In genomic region chr6:7671076-7671475, GRCh38 we compare ENCODE assay signal across 15 cellular contexts.
DNase-seq lines count a peak whose midpoint lies in the region; ATAC-seq and TF ChIP-seq lines count a peak whose summit lies in the region.
"Had no signal": no experiment of that assay in that cellular context is flagged by ENCODE, and none has a peak within 500 bp of the region (broad histone marks: within the 10 kb centered on the region; RNA-seq: fewer than 3 reads in every experiment).

No MANE protein-coding gene starts in this region.

- H3K9me3 ChIP-seq in tibial artery, result no peaks in the 10 kb centered on the region

- DNase-seq in AG09309 (ENCODE audit: low read depth), result peak; percentile 18
- peak; percentile 58 for DNase-seq in HS-5 (ENCODE audit: low read depth)
- peak; percentile 20 for DNase-seq in astrocyte of the spinal cord (ENCODE audit: low read depth, low spot score)
- peak; percentile 68 for DNase-seq in hepatic stellate cell (ENCODE audit: low spot score)
- DNase-seq in SKM-1 (lab: John Stamatoyannopoulos, UW; ENCODE audit: unreplicated experiment), result no peak
- DNase-seq in SIG-M5 (lab: John Stamatoyannopoulos, UW), result no peak
- DNase-seq in tibial artery, result no peak
- DNase-seq: activated CD4-positive, alpha-beta T cell treated with anti-CD3 and anti-CD28 coated beads, Interleukin-2, amount 50 U/mL, for 4 hours; activated T-cell treated with anti-CD3 and anti-CD28 coated beads, Interleukin-2, amount 50 U/mL, for 1 hour; effector memory CD8-positive, alpha-beta T cell; NCI-H2081; NCI-H526 treated with DMSO at 0.1 percent for 48 hours had no signal

- H3K4me3 ChIP-seq in AG09309 (ENCODE audit: control insufficient read depth, low read depth, low read length), result no peak overlapping the region
- H3K4me3 ChIP-seq in astrocyte of the spinal cord (ENCODE audit: low read depth, low read length), result no peak overlapping the region
- no peak overlapping the region for H3K4me3 ChIP-seq in tibial artery
- H3K4me3 ChIP-seq: neural progenitor cell had no signal

- H3K36me3 ChIP-seq in tibial artery, result no peaks in the 10 kb centered on the region
- H3K36me3 ChIP-seq: neural progenitor cell had no signal

- intact Hi-C loops in tibial artery (cut with DNase I; ENCODE audit: low total_unique reads), result no loop called here

- TF ChIP-seq CTCF in AG09309 (IDR thresholded peaks at IDR 0.05; ENCODE audit: control insufficient read depth, insufficient read depth, low read depth, low read length, missing control alignments) (no peak), astrocyte of the spinal cord (IDR thresholded peaks at IDR 0.05; ENCODE audit: low read depth, low read length) (no peak), tibial artery (IDR thresholded peaks at IDR 0.05) (no peak)

- H3K27ac ChIP-seq in tibial artery, result no peak overlapping the region
- H3K27ac ChIP-seq: neural progenitor cell had no signal

- in situ Hi-C loops in astrocyte of the spinal cord (cut with HindIII; ENCODE audit: low sequenced_read_pairs), result no loop called here

- H3K4me1 ChIP-seq in tibial artery, result peaks cover 0 to 7% (median 3%) of the 10 kb centered on the region in 4 donors
- H3K4me1 ChIP-seq: neural progenitor cell had no signal

- ATAC-seq in GM21447 (IDR thresholded peaks at IDR 0.05; ENCODE audit: unreplicated experiment), result no peak
- ATAC-seq: effector memory CD8-positive, alpha-beta T cell; SK-N-SH treated with all-trans-retinoic acid at 6 μM for 48 hours had no signal

- H3K27me3 ChIP-seq in tibial artery, result peaks cover 0 to 5% of the 10 kb centered on the region in 2 donors

Comparison
In these comparisons a context has a peak if more than half of its experiments do, and no peak if none do; other contexts are left out.
1. DNase-seq: peak in AG09309 (single experiment), HS-5 (single experiment), astrocyte of the spinal cord (single experiment) and hepatic stellate cell (single experiment); none in SKM-1 (single experiment), SIG-M5 (single experiment) and tibial artery (0 of 2).